4 cellular contexts compared by ENCODE assay signal in genomic region chr4:104912518-104912917, GRCh38.
"Had no signal": no experiment of that assay in that cellular context is flagged by ENCODE, and none has a peak within 500 bp of the region (broad histone marks: within the 10 kb centered on the region; RNA-seq: fewer than 3 reads in every experiment).

No MANE protein-coding gene starts in this region.

- H3K4me3 Mint-ChIP-seq: GM23338, H9 had no signal

- ATAC-seq: GM23338 had no signal

- DNase-seq: H9, HCEC 1CT, IMR-90 had no signal

- H3K27ac Mint-ChIP-seq: GM23338, H9 had no signal
